In genomic region chr11:9574806-9575530, GRCh38 we compare ENCODE assay signal across 8 cellular contexts. TPM values are rescaled to one million over a fixed set of nuclear protein-coding genes. Genes with fewer than 3 reads are reported as not detected.
DNase-seq lines count a peak whose midpoint lies in the region; ATAC-seq and TF ChIP-seq lines count a peak whose summit lies in the region.

No MANE protein-coding gene starts in this region.

- DNase-seq in AG04449 (ENCODE audit: low read depth, low spot score) (no peak), NCI-H2227 (lab: John Stamatoyannopoulos, UW; ENCODE audit: unreplicated experiment) (peak; percentile 83), fibroblast of the aortic adventitia (ENCODE audit: low read depth) (peak; percentile 93)
- peak; percentile 42 for DNase-seq in activated CD4-positive, alpha-beta memory T cell treated with anti-CD3 and anti-CD28 coated beads, Interleukin-2, amount 10 ng/mL, durations not matched to agents 7 days and 5 days

- POLR2A ChIA-PET in AG04449 (lab: Yijun Ruan, JAX) = interaction anchor here (1.0 kb wide), 1 partner anchor 185 kb away, joined by 3 read pairs; no protein-coding TSS in a partner anchor
- POLR2A ChIA-PET in activated CD4-positive, alpha-beta memory T cell treated with anti-CD3 and anti-CD28 coated beads, Interleukin-2, amount 10 ng/mL, durations not matched to agents 7 days and 5 days (lab: Charles Lee) = interaction anchor here (0.8 to 6.0 kb wide), 16 partner anchors 9 to 966 kb away, joined by 3 to 85 read pairs (median 8); partner anchors contain the start of genes IPO7, RNF141, RPL27A and TMEM9B

- ATAC-seq in HG02840 (IDR thresholded peaks at IDR 0.05; ENCODE audit: low FRiP score, unreplicated experiment) (no peak), GM18868 (IDR thresholded peaks at IDR 0.05; ENCODE audit: unreplicated experiment) (no peak)

- H3K4me3 ChIP-seq in AG04449 (ENCODE audit: low read depth, low read length) (peak overlapping the region; percentile 81), GM08714 (ENCODE audit: low read length) (peak overlapping the region; percentile 96), fibroblast of the aortic adventitia (ENCODE audit: low read depth, low read length) (peak overlapping the region; percentile 82)

- TF ChIP-seq CTCF in AG04449 (IDR thresholded peaks at IDR 0.05; ENCODE audit: insufficient read depth, low read length, missing control alignments) (no peak), fibroblast of the aortic adventitia (IDR thresholded peaks at IDR 0.05; ENCODE audit: insufficient read depth, low read length) (no peak), nephron (IDR thresholded peaks at IDR 0.05; ENCODE audit: unreplicated experiment in 3 of 3) (no peak)

- peaks cover 38% of the 10 kb centered on the region for H3K4me1 Mint-ChIP-seq in activated CD4-positive, alpha-beta memory T cell treated with anti-CD3 and anti-CD28 coated beads, Interleukin-2, amount 10 ng/mL, durations not matched to agents 7 days and 5 days
- peaks cover 55% of the 10 kb centered on the region for H3K4me1 Mint-ChIP-seq in nephron

- H3K4me3 Mint-ChIP-seq in activated CD4-positive, alpha-beta memory T cell treated with anti-CD3 and anti-CD28 coated beads, Interleukin-2, amount 10 ng/mL, durations not matched to agents 7 days and 5 days = peak overlapping the region; percentile 98
- peak overlapping the region; percentile 90 to 96 (median 91) for H3K4me3 Mint-ChIP-seq in nephron

- no peaks in the 10 kb centered on the region for H3K27me3 Mint-ChIP-seq in activated CD4-positive, alpha-beta memory T cell treated with anti-CD3 and anti-CD28 coated beads, Interleukin-2, amount 10 ng/mL, durations not matched to agents 7 days and 5 days
- peaks cover 4% of the 10 kb centered on the region for H3K27me3 Mint-ChIP-seq in nephron (ENCODE audit: low read depth)

- H3K9me3 Mint-ChIP-seq in activated CD4-positive, alpha-beta memory T cell treated with anti-CD3 and anti-CD28 coated beads, Interleukin-2, amount 10 ng/mL, durations not matched to agents 7 days and 5 days = no peaks in the 10 kb centered on the region
- no peaks in the 10 kb centered on the region for H3K9me3 Mint-ChIP-seq in nephron

- CTCF ChIA-PET in AG04449 (lab: Yijun Ruan, JAX) = interaction anchor here (1.1 to 1.8 kb wide), 3 partner anchors 9 to 151 kb away, joined by 3 to 6 read pairs (median 4); no protein-coding TSS in a partner anchor
- CTCF ChIA-PET in activated CD4-positive, alpha-beta memory T cell treated with anti-CD3 and anti-CD28 coated beads, Interleukin-2, amount 10 ng/mL, durations not matched to agents 7 days and 5 days (lab: Charles Lee) = interaction anchor here (0.9 to 3.6 kb wide), 9 partner anchors 9 to 416 kb away, joined by 3 to 43 read pairs (median 8); no protein-coding TSS in a partner anchor

- H3K36me3 Mint-ChIP-seq in activated CD4-positive, alpha-beta memory T cell treated with anti-CD3 and anti-CD28 coated beads, Interleukin-2, amount 10 ng/mL, durations not matched to agents 7 days and 5 days (ENCODE audit: low read depth) = peaks cover 50% of the 10 kb centered on the region
- H3K36me3 Mint-ChIP-seq in nephron (ENCODE audit: low read depth) = peaks cover 34% of the 10 kb centered on the region

- peak overlapping the region; percentile 83 for H3K27ac Mint-ChIP-seq in activated CD4-positive, alpha-beta memory T cell treated with anti-CD3 and anti-CD28 coated beads, Interleukin-2, amount 10 ng/mL, durations not matched to agents 7 days and 5 days
- H3K27ac Mint-ChIP-seq in nephron = peak overlapping the region; percentile 92 to 93 (median 92)

RNA-seq across cellular contexts. Expression of gene WEE1, which starts 1.5 kb away (rescaled TPM):
- total RNA-seq in activated CD4-positive, alpha-beta memory T cell treated with anti-CD3 and anti-CD28 coated beads, Interleukin-2, amount 10 ng/mL, durations not matched to agents 7 days and 5 days = 10 to 100 TPM; 62.8 to 64.1 TPM
- total RNA-seq in fibroblast of the aortic adventitia (ENCODE audit: low replicate concordance) = 26.3 and 51.1 TPM in 2 replicates
